ENCODE assay signal across 8 cellular contexts in the genomic region with DNA sequence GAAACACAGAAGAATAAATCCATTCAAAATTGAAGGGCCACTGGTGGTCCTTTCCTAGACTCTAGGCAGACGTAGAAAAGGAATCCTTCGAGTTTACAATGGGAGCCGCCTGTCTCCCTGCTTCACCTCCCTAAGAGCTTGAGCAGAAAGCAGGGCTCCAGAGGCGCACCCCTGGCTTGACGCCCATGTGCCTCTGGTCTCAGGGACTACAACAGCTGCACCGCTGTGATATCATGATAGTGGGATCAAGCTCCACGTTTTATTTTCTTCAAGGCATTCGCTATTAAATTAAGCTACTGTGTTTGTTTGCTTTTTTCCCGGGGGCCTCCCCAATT. TPM values are rescaled to one million over a fixed set of nuclear protein-coding genes. Genes with fewer than 3 reads are reported as not detected.
DNase-seq lines count a peak whose midpoint lies in the region; ATAC-seq and TF ChIP-seq lines count a peak whose summit lies in the region.

No MANE protein-coding gene starts in this region.

- H3K4me1 Mint-ChIP-seq in CD4-positive, alpha-beta T cell (ENCODE audit: low read depth): peaks cover 44% of the 10 kb centered on the region
- peaks cover 27 to 40% of the 10 kb centered on the region in 2 donors for H3K4me1 Mint-ChIP-seq in effector memory CD8-positive, alpha-beta T cell (ENCODE audit: low read depth in 2 of 2)
- peaks cover 27% of the 10 kb centered on the region for H3K4me1 Mint-ChIP-seq in neural progenitor cell

- POLR2A ChIA-PET in CD4-positive, alpha-beta T cell (lab: Charles Lee): interaction anchor here (0.7 to 3.5 kb wide), 6 partner anchors 52 to 293 kb away, joined by 3 to 32 read pairs (median 3); a partner anchor contains a TSS

- CTCF ChIA-PET in CD4-positive, alpha-beta T cell (lab: Charles Lee): interaction anchor here (2.4 kb wide), 1 partner anchor 53 kb away, joined by 13 read pairs; a partner anchor contains a TSS

- no peak for TF ChIP-seq CTCF in CD4-positive, alpha-beta T cell (IDR thresholded peaks at IDR 0.05)
- TF ChIP-seq CTCF in NB4 (IDR thresholded peaks at IDR 0.05; ENCODE audit: low read depth, low read length): no peak
- TF ChIP-seq CTCF in neural progenitor cell (IDR thresholded peaks at IDR 0.05): no peak

- ATAC-seq in CD4-positive, alpha-beta T cell (ENCODE audit: poor library complexity): no peak
- ATAC-seq in effector memory CD8-positive, alpha-beta T cell (replicated peaks): no peak
- no peak for ATAC-seq in HG03135 (IDR thresholded peaks at IDR 0.05; ENCODE audit: unreplicated experiment)

- intact Hi-C loops in CD4-positive, alpha-beta T cell (cut with DNase I, micrococcal nuclease): loop anchor here (2.0 to 5.0 kb wide), 5 partner anchors 114 to 210 kb away; a partner anchor contains a TSS

- H3K4me3 ChIP-seq in NB4 (ENCODE audit: low read depth, low read length): peak overlapping the region; percentile 97
- peak overlapping the region; percentile 95 for H3K4me3 ChIP-seq in neural progenitor cell

- H3K27ac Mint-ChIP-seq in CD4-positive, alpha-beta T cell: peak overlapping the region; percentile 97
- H3K27ac Mint-ChIP-seq in effector memory CD8-positive, alpha-beta T cell: peak overlapping the region; percentile 98 to 99
- no peak overlapping the region for H3K27ac Mint-ChIP-seq in neural progenitor cell

- H3K4me2 ChIP-seq in neural progenitor cell: peak overlapping the region; percentile 99

- H3K79me2 ChIP-seq in neural progenitor cell (ENCODE audit: low read depth): peaks cover 37% of the 10 kb centered on the region

- peak overlapping the region; percentile 91 for H3K4me3 Mint-ChIP-seq in CD4-positive, alpha-beta T cell
- peak overlapping the region; percentile 95 to 96 for H3K4me3 Mint-ChIP-seq in effector memory CD8-positive, alpha-beta T cell
- peak overlapping the region; percentile 87 for H3K4me3 Mint-ChIP-seq in neural progenitor cell

- TF ChIP-seq POLR2A in NB4 (IDR thresholded peaks at IDR 0.05; ENCODE audit: extremely low read depth, insufficient read length): no peak

- peak overlapping the region; percentile 88 for H3K9ac ChIP-seq in neural progenitor cell

- H2AFZ ChIP-seq in neural progenitor cell (replicated peaks): peak overlapping the region; percentile 88

- H3K36me3 Mint-ChIP-seq in CD4-positive, alpha-beta T cell (ENCODE audit: low read depth): peaks cover 69% of the 10 kb centered on the region
- H3K36me3 Mint-ChIP-seq in effector memory CD8-positive, alpha-beta T cell (ENCODE audit: insufficient read depth): peaks cover 57% of the 10 kb centered on the region
- peaks cover 12% of the 10 kb centered on the region for H3K36me3 Mint-ChIP-seq in neural progenitor cell

- peak overlapping the region; percentile 85 for H3K27ac ChIP-seq in CD4-positive, alpha-beta T cell (ENCODE audit: low read depth, low read length)
- H3K27ac ChIP-seq in neural progenitor cell: no peak overlapping the region

- H3K27me3 Mint-ChIP-seq in CD4-positive, alpha-beta T cell: no peaks in the 10 kb centered on the region
- no peaks in the 10 kb centered on the region for H3K27me3 Mint-ChIP-seq in effector memory CD8-positive, alpha-beta T cell
- H3K27me3 Mint-ChIP-seq in neural progenitor cell (ENCODE audit: insufficient read depth, low read depth): peaks cover 2% of the 10 kb centered on the region

- H3K9me3 ChIP-seq in CD4-positive, alpha-beta T cell (ENCODE audit: control insufficient read depth, low read length): no peaks in the 10 kb centered on the region
- H3K9me3 ChIP-seq in neural progenitor cell (ENCODE audit: low read depth): no peaks in the 10 kb centered on the region

- peaks cover 28% of the 10 kb centered on the region for H3F3A ChIP-seq in neural progenitor cell (ENCODE audit: low read depth)

- peaks cover 14% of the 10 kb centered on the region for H3K4me1 ChIP-seq in neural progenitor cell

- no peak for DNase-seq in CD4-positive, alpha-beta T cell
- no peak for DNase-seq in NB4 (ENCODE audit: low read depth)
- DNase-seq in effector memory CD8-positive, alpha-beta T cell: no peak
- DNase-seq in neural progenitor cell (ENCODE audit: low spot score): no peak
- no peak for DNase-seq in NCI-H1092 treated with DMSO at 0.1 percent for 48 hours (lab: John Stamatoyannopoulos, UW)
- no peak for DNase-seq in NCI-H1694 (lab: John Stamatoyannopoulos, UW)
- DNase-seq in hippocampal formation (lab: John Stamatoyannopoulos, UW): no peak

- H3K9me3 Mint-ChIP-seq in CD4-positive, alpha-beta T cell: no peaks in the 10 kb centered on the region
- H3K9me3 Mint-ChIP-seq in effector memory CD8-positive, alpha-beta T cell: no peaks in the 10 kb centered on the region
- no peaks in the 10 kb centered on the region for H3K9me3 Mint-ChIP-seq in neural progenitor cell

- no peaks in the 10 kb centered on the region for H3K27me3 ChIP-seq in CD4-positive, alpha-beta T cell (ENCODE audit: control insufficient read depth, insufficient read depth, low read length)
- H3K27me3 ChIP-seq in neural progenitor cell: no peaks in the 10 kb centered on the region

- peaks cover 10% of the 10 kb centered on the region for H3K36me3 ChIP-seq in neural progenitor cell

- peaks cover 60% of the 10 kb centered on the region for H4K20me1 ChIP-seq in neural progenitor cell (ENCODE audit: low read depth)

RNA-seq across cellular contexts. Expression of a gene that starts 0.4 kb away (rescaled TPM):
- 10 to 100 TPM; 10.9 to 13.2 TPM for total RNA-seq in CD4-positive, alpha-beta T cell
- total RNA-seq in neural progenitor cell (ENCODE audit: low replicate concordance): 17.7 and 35.7 TPM in 2 replicates

RNA-seq across cellular contexts. Expression of a gene that starts 0.8 kb away (rescaled TPM):
- 10 to 100 TPM; 31.1 to 31.2 TPM for total RNA-seq in CD4-positive, alpha-beta T cell
- total RNA-seq in neural progenitor cell (ENCODE audit: low replicate concordance): 12.9 and 17.4 TPM in 2 replicates

RNA-seq across cellular contexts. Expression of a gene that starts 13.5 kb away (rescaled TPM):
- total RNA-seq in CD4-positive, alpha-beta T cell: under 1 TPM; 0.33 to 0.53 TPM
- 0.24 and 0.40 TPM in 2 replicates for total RNA-seq in neural progenitor cell (ENCODE audit: low replicate concordance)

RNA-seq across cellular contexts. Expression of a gene that starts 42.3 kb away (rescaled TPM):
- not detected for total RNA-seq in CD4-positive, alpha-beta T cell
- 0.53 TPM in 1 of 2 replicates, not detected in the other for total RNA-seq in neural progenitor cell (ENCODE audit: low replicate concordance)

RNA-seq across cellular contexts. Expression of a gene that starts 52.2 kb away (rescaled TPM):
- total RNA-seq in CD4-positive, alpha-beta T cell: 10 to 100 TPM; 28.1 to 31.2 TPM
- total RNA-seq in neural progenitor cell (ENCODE audit: low replicate concordance): 5.6 and 5.9 TPM in 2 replicates
